ENCODE assay signal across 8 cellular contexts in genomic region chr11:69915501-69916250, GRCh38.
DNase-seq lines count a peak whose midpoint lies in the region; ATAC-seq and TF ChIP-seq lines count a peak whose summit lies in the region.

No MANE protein-coding gene starts in this region.

- 12 to 16% methylated on average over 15 to 18 of the region's 18 CpGs for WGBS in upper lobe of left lung, 2 donors

- no peak for TF ChIP-seq POLR2A in upper lobe of left lung (IDR thresholded peaks at IDR 0.05)

- H3K9me2 ChIP-seq in neural cell (ENCODE audit: insufficient read depth, low read length), result no peaks in the 10 kb centered on the region

- H3K4me3 ChIP-seq in fibroblast of pulmonary artery (replicated peaks; ENCODE audit: low read depth, low read length) (peak overlapping the region; percentile 27), neural cell (ENCODE audit: low read length) (no peak overlapping the region), upper lobe of left lung (no peak overlapping the region)

- H3K27ac ChIP-seq in neural cell (ENCODE audit: low read length), result no peak overlapping the region
- peak overlapping the region; percentile 63 to 83 (median 70) for H3K27ac ChIP-seq in upper lobe of left lung

- H2AFZ ChIP-seq in neural cell (ENCODE audit: low read depth, low read length), result no peak overlapping the region

- CTCF ChIA-PET in activated CD4-positive, alpha-beta memory T cell treated with anti-CD3 and anti-CD28 coated beads for 36 hours (lab: Charles Lee), result interaction anchor here (0.6 to 1.7 kb wide), 8 partner anchors 109 to 294 kb away, joined by 3 to 8 read pairs (median 3); no protein-coding TSS in a partner anchor

- H3K27me3 ChIP-seq in neural cell (ENCODE audit: insufficient read depth, low read depth, low read length) (peaks cover 9% of the 10 kb centered on the region), upper lobe of left lung (peaks cover 0 to 6% (median 0%) of the 10 kb centered on the region in 4 donors)

- H4K20me1 ChIP-seq in neural cell (ENCODE audit: insufficient read depth), result no peaks in the 10 kb centered on the region

- H3K27me3 Mint-ChIP-seq in activated CD4-positive, alpha-beta memory T cell treated with anti-CD3 and anti-CD28 coated beads for 36 hours, result peaks cover 30% of the 10 kb centered on the region

- peak; percentile 13 for DNase-seq in activated T-cell treated with anti-CD3 and anti-CD28 coated beads for 1 hour (ENCODE audit: low read depth)
- DNase-seq in activated T-cell treated with anti-CD3 and anti-CD28 coated beads for 4 hours, result no peak
- peak; percentile 30 for DNase-seq in NCI-H2029 (lab: John Stamatoyannopoulos, UW)
- peak; percentile 69 for DNase-seq in activated CD4-positive, alpha-beta memory T cell treated with anti-CD3 and anti-CD28 coated beads for 36 hours
- peak; percentile 69 for DNase-seq in fibroblast of pulmonary artery (ENCODE audit: low read depth)
- DNase-seq in upper lobe of left lung, result peak in 1 of 2 donors; percentile 53

- TF ChIP-seq RAD21 in neural cell (conservative IDR thresholded peaks at IDR 0.05), result peak; percentile 61

- H3K36me3 Mint-ChIP-seq in activated CD4-positive, alpha-beta memory T cell treated with anti-CD3 and anti-CD28 coated beads for 36 hours, result no peaks in the 10 kb centered on the region

- H3K36me3 ChIP-seq in neural cell (ENCODE audit: insufficient read depth, low read length) (no peaks in the 10 kb centered on the region), upper lobe of left lung (no peaks in the 10 kb centered on the region)

- no peaks in the 10 kb centered on the region for H3K9me3 Mint-ChIP-seq in activated CD4-positive, alpha-beta memory T cell treated with anti-CD3 and anti-CD28 coated beads for 36 hours

- H3K4me2 ChIP-seq in neural cell (ENCODE audit: low read length), result no peak overlapping the region

- peak; percentile 79 for TF ChIP-seq CTCF in fibroblast of pulmonary artery (IDR thresholded peaks at IDR 0.05; ENCODE audit: low read length, missing control alignments)
- TF ChIP-seq CTCF in neural cell (IDR thresholded peaks at IDR 0.05; ENCODE audit: poor library complexity, severe bottlenecking), result peak; percentile 65
- TF ChIP-seq CTCF in upper lobe of left lung (IDR thresholded peaks at IDR 0.05), result peak; percentile 62 to 81 (median 68)

- H3K4me1 Mint-ChIP-seq in activated CD4-positive, alpha-beta memory T cell treated with anti-CD3 and anti-CD28 coated beads for 36 hours (ENCODE audit: low read depth), result peaks cover 1% of the 10 kb centered on the region

- ATAC-seq in upper lobe of left lung (ENCODE audit: low FRiP score in 2 of 2) (peak; percentile 28 to 59), HG02938 (IDR thresholded peaks at IDR 0.05; ENCODE audit: unreplicated experiment) (no peak)

- no peak overlapping the region for H3K4me3 Mint-ChIP-seq in activated CD4-positive, alpha-beta memory T cell treated with anti-CD3 and anti-CD28 coated beads for 36 hours

- no peaks in the 10 kb centered on the region for H3K9me3 ChIP-seq in neural cell (ENCODE audit: low read length)
- H3K9me3 ChIP-seq in upper lobe of left lung, result no peaks in the 10 kb centered on the region

- H3K79me2 ChIP-seq in neural cell (replicated peaks; ENCODE audit: insufficient read depth, low read length), result no peaks in the 10 kb centered on the region

- POLR2A ChIA-PET in activated CD4-positive, alpha-beta memory T cell treated with anti-CD3 and anti-CD28 coated beads for 36 hours (lab: Charles Lee), result interaction anchor here (0.5 kb wide), 1 partner anchor 492 kb away, joined by 3 read pairs; no protein-coding TSS in a partner anchor

- intact Hi-C loops in activated CD4-positive, alpha-beta memory T cell treated with anti-CD3 and anti-CD28 coated beads for 36 hours (cut with micrococcal nuclease), result no loop called here

- H3K9ac ChIP-seq in neural cell (ENCODE audit: low read length), result no peak overlapping the region

- TF ChIP-seq EP300 in neural cell (conservative IDR thresholded peaks at IDR 0.05; ENCODE audit: poor library complexity, severe bottlenecking) (no peak), upper lobe of left lung (IDR thresholded peaks at IDR 0.05) (no peak)

- H3K4me1 ChIP-seq in upper lobe of left lung, result peaks cover 0 to 24% (median 13%) of the 10 kb centered on the region in 4 donors

- no peaks in the 10 kb centered on the region for H3F3A ChIP-seq in neural cell (ENCODE audit: insufficient read depth, low read length, poor library complexity, severe bottlenecking)

- no peak overlapping the region for H3K27ac Mint-ChIP-seq in activated CD4-positive, alpha-beta memory T cell treated with anti-CD3 and anti-CD28 coated beads for 36 hours

TF ChIP-seq in neural cell, 6 proteins besides CTCF, POLR2A, EP300 and RAD21:
- no peak for TF ChIP-seq EZH2 (IDR thresholded peaks at IDR 0.05; ENCODE audit: borderline replicate concordance, insufficient read depth, low read length, poor library complexity, severe bottlenecking)
- TF ChIP-seq, protein P1, sequence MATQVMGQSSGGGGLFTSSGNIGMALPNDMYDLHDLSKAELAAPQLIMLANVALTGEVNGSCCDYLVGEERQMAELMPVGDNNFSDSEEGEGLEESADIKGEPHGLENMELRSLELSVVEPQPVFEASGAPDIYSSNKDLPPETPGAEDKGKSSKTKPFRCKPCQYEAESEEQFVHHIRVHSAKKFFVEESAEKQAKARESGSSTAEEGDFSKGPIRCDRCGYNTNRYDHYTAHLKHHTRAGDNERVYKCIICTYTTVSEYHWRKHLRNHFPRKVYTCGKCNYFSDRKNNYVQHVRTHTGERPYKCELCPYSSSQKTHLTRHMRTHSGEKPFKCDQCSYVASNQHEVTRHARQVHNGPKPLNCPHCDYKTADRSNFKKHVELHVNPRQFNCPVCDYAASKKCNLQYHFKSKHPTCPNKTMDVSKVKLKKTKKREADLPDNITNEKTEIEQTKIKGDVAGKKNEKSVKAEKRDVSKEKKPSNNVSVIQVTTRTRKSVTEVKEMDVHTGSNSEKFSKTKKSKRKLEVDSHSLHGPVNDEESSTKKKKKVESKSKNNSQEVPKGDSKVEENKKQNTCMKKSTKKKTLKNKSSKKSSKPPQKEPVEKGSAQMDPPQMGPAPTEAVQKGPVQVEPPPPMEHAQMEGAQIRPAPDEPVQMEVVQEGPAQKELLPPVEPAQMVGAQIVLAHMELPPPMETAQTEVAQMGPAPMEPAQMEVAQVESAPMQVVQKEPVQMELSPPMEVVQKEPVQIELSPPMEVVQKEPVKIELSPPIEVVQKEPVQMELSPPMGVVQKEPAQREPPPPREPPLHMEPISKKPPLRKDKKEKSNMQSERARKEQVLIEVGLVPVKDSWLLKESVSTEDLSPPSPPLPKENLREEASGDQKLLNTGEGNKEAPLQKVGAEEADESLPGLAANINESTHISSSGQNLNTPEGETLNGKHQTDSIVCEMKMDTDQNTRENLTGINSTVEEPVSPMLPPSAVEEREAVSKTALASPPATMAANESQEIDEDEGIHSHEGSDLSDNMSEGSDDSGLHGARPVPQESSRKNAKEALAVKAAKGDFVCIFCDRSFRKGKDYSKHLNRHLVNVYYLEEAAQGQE (IDR thresholded peaks at IDR 0.05; ENCODE audit: borderline replicate concordance), result no peak
- TF ChIP-seq TAF1 (IDR thresholded peaks at IDR 0.05; ENCODE audit: low read depth), result no peak
- TF ChIP-seq POLR2AphosphoS5 (IDR thresholded peaks at IDR 0.05), result no peak
- TF ChIP-seq SMC3 (conservative IDR thresholded peaks at IDR 0.05; ENCODE audit: poor library complexity), result peak; percentile 65
- no peak for TF ChIP-seq MXI1 (conservative IDR thresholded peaks at IDR 0.05; ENCODE audit: poor library complexity, severe bottlenecking)
